24 cellular contexts compared by ENCODE assay signal in genomic region chr14:67984274-67984673, GRCh38.
A peak's percentile ranks its signal among the peaks of the same experiment; 100 is the strongest.
DNase-seq lines count a peak whose midpoint lies in the region; ATAC-seq and TF ChIP-seq lines count a peak whose summit lies in the region.
"Had no signal": no experiment of that assay in that cellular context is flagged by ENCODE, and none has a peak within 500 bp of the region (broad histone marks: within the 10 kb centered on the region; RNA-seq: fewer than 3 reads in every experiment).

No MANE protein-coding gene starts in this region.

- no peak for TF ChIP-seq CTCF in fibroblast of villous mesenchyme (IDR thresholded peaks at IDR 0.05; ENCODE audit: insufficient read depth, low read depth, low read length)

- peak; percentile 19 for DNase-seq in HCEC 1CT
- DNase-seq in M059J (ENCODE audit: low read depth) = peak; percentile 44
- DNase-seq in fibroblast of villous mesenchyme (ENCODE audit: low read depth) = peak; percentile 12
- no peak for DNase-seq in stimulated activated effector memory CD8-positive, alpha-beta T cell treated with anti-CD3 and anti-CD28 coated beads, Interleukin-12 subunit alpha, Interleukin-12 subunit beta, amount 100 ng/mL, for 72 hours (ENCODE audit: low spot score in 2 of 2)
- DNase-seq in activated T-helper 2 cell treated with anti-CD3 and anti-CD28 coated beads, Interferon-gamma antibody, Interleukin-2, Interleukin-4, amounts not matched to agents 10 μg/mL and 5 μg/mL and 100 μg/mL, durations not matched to agents 14 hours and 24 hours and 36 hours (ENCODE audit: low spot score) = no peak
- DNase-seq: AML-193; C1 segment of cervical spinal cord; Caco-2; CD4-positive, alpha-beta memory T cell; EL; GF-D8; GM23248; H7; HFFc6; KG1; MM.1S; NCI-H2029 treated with DMSO at 0.1 percent for 48 hours; NCI-H446 treated with DMSO at 0.1 percent for 48 hours; NCI-H526; RPMI8226; SHP77 had no signal

- H3K4me3 Mint-ChIP-seq in stimulated activated effector memory CD8-positive, alpha-beta T cell treated with anti-CD3 and anti-CD28 coated beads, Interleukin-12 subunit alpha, Interleukin-12 subunit beta, amount 100 ng/mL, for 72 hours = no peak overlapping the region
- H3K4me3 Mint-ChIP-seq in activated T-helper 2 cell treated with anti-CD3 and anti-CD28 coated beads, Interferon-gamma antibody, Interleukin-2, Interleukin-4, amounts not matched to agents 10 μg/mL and 5 μg/mL and 100 μg/mL, durations not matched to agents 14 hours and 24 hours and 36 hours (ENCODE audit: low read depth) = no peak overlapping the region
- H3K4me3 Mint-ChIP-seq: CD4-positive, alpha-beta memory T cell; HFFc6 had no signal

- intact Hi-C loops in activated T-helper 2 cell treated with anti-CD3 and anti-CD28 coated beads, Interferon-gamma antibody, Interleukin-2, Interleukin-4, amounts not matched to agents 10 μg/mL and 5 μg/mL and 100 μg/mL, durations not matched to agents 14 hours and 24 hours and 36 hours (cut with micrococcal nuclease) = no loop called here

- H3K27me3 Mint-ChIP-seq in activated T-helper 2 cell treated with anti-CD3 and anti-CD28 coated beads, Interferon-gamma antibody, Interleukin-2, Interleukin-4, amounts not matched to agents 10 μg/mL and 5 μg/mL and 100 μg/mL, durations not matched to agents 14 hours and 24 hours and 36 hours (ENCODE audit: low read depth) = no peaks in the 10 kb centered on the region
- H3K27me3 Mint-ChIP-seq: CD4-positive, alpha-beta memory T cell had no signal

- no peaks in the 10 kb centered on the region for H3K4me1 Mint-ChIP-seq in stimulated activated effector memory CD8-positive, alpha-beta T cell treated with anti-CD3 and anti-CD28 coated beads, Interleukin-12 subunit alpha, Interleukin-12 subunit beta, amount 100 ng/mL, for 72 hours
- H3K4me1 Mint-ChIP-seq in activated T-helper 2 cell treated with anti-CD3 and anti-CD28 coated beads, Interferon-gamma antibody, Interleukin-2, Interleukin-4, amounts not matched to agents 10 μg/mL and 5 μg/mL and 100 μg/mL, durations not matched to agents 14 hours and 24 hours and 36 hours (ENCODE audit: low read depth) = no peaks in the 10 kb centered on the region

- peak; percentile 42 for ATAC-seq in stimulated activated effector memory CD8-positive, alpha-beta T cell treated with anti-CD3 and anti-CD28 coated beads, Interleukin-12 subunit alpha, Interleukin-12 subunit beta, amount 100 ng/mL, for 72 hours
- no peak for ATAC-seq in GM18520 (IDR thresholded peaks at IDR 0.05; ENCODE audit: unreplicated experiment)
- no peak for ATAC-seq in HG03457 (IDR thresholded peaks at IDR 0.05; ENCODE audit: unreplicated experiment)
- ATAC-seq: A549 had no signal

- no peak overlapping the region for H3K27ac Mint-ChIP-seq in stimulated activated effector memory CD8-positive, alpha-beta T cell treated with anti-CD3 and anti-CD28 coated beads, Interleukin-12 subunit alpha, Interleukin-12 subunit beta, amount 100 ng/mL, for 72 hours
- H3K27ac Mint-ChIP-seq in activated T-helper 2 cell treated with anti-CD3 and anti-CD28 coated beads, Interferon-gamma antibody, Interleukin-2, Interleukin-4, amounts not matched to agents 10 μg/mL and 5 μg/mL and 100 μg/mL, durations not matched to agents 14 hours and 24 hours and 36 hours = no peak overlapping the region
- H3K27ac Mint-ChIP-seq: CD4-positive, alpha-beta memory T cell; HFFc6 had no signal

- H3K4me3 ChIP-seq in fibroblast of villous mesenchyme (ENCODE audit: low read depth, low read length) = no peak overlapping the region
- H3K4me3 ChIP-seq: A549, GM23248 had no signal

- no peaks in the 10 kb centered on the region for H3K9me3 Mint-ChIP-seq in stimulated activated effector memory CD8-positive, alpha-beta T cell treated with anti-CD3 and anti-CD28 coated beads, Interleukin-12 subunit alpha, Interleukin-12 subunit beta, amount 100 ng/mL, for 72 hours
- H3K9me3 Mint-ChIP-seq in activated T-helper 2 cell treated with anti-CD3 and anti-CD28 coated beads, Interferon-gamma antibody, Interleukin-2, Interleukin-4, amounts not matched to agents 10 μg/mL and 5 μg/mL and 100 μg/mL, durations not matched to agents 14 hours and 24 hours and 36 hours = no peaks in the 10 kb centered on the region
- H3K9me3 Mint-ChIP-seq: CD4-positive, alpha-beta memory T cell; HFFc6 had no signal

- H3K36me3 Mint-ChIP-seq in stimulated activated effector memory CD8-positive, alpha-beta T cell treated with anti-CD3 and anti-CD28 coated beads, Interleukin-12 subunit alpha, Interleukin-12 subunit beta, amount 100 ng/mL, for 72 hours = no peaks in the 10 kb centered on the region
- H3K36me3 Mint-ChIP-seq in activated T-helper 2 cell treated with anti-CD3 and anti-CD28 coated beads, Interferon-gamma antibody, Interleukin-2, Interleukin-4, amounts not matched to agents 10 μg/mL and 5 μg/mL and 100 μg/mL, durations not matched to agents 14 hours and 24 hours and 36 hours (ENCODE audit: low read depth) = no peaks in the 10 kb centered on the region
- H3K36me3 Mint-ChIP-seq: CD4-positive, alpha-beta memory T cell had no signal

Comparison
In these comparisons a context has a peak if more than half of its experiments do, and no peak if none do; other contexts are left out.
1. DNase-seq: peak in HCEC 1CT (single experiment), M059J (single experiment) and fibroblast of villous mesenchyme (single experiment); none in stimulated activated effector memory CD8-positive, alpha-beta T cell treated with anti-CD3 and anti-CD28 coated beads, Interleukin-12 subunit alpha, Interleukin-12 subunit beta, amount 100 ng/mL, for 72 hours (0 of 2) and activated T-helper 2 cell treated with anti-CD3 and anti-CD28 coated beads, Interferon-gamma antibody, Interleukin-2, Interleukin-4, amounts not matched to agents 10 μg/mL and 5 μg/mL and 100 μg/mL, durations not matched to agents 14 hours and 24 hours and 36 hours (single experiment).